22 cellular contexts compared by ENCODE assay signal in genomic region chr11:46534713-46535112, GRCh38. TPM values are rescaled to one million over a fixed set of nuclear protein-coding genes. Genes with fewer than 3 reads are reported as not detected.
DNase-seq lines count a peak whose midpoint lies in the region; ATAC-seq and TF ChIP-seq lines count a peak whose summit lies in the region.
"Had no signal": no experiment of that assay in that cellular context is flagged by ENCODE, and none has a peak within 500 bp of the region (broad histone marks: within the 10 kb centered on the region; RNA-seq: fewer than 3 reads in every experiment).

No MANE protein-coding gene starts in this region.

- peaks cover 3% of the 10 kb centered on the region for H3K27me3 Mint-ChIP-seq in GM23338 (ENCODE audit: insufficient read depth, low read depth, poor library complexity)
- no peaks in the 10 kb centered on the region for H3K27me3 Mint-ChIP-seq in dendritic cell treated with granulocyte-macrophage colony-stimulating factor and Interleukin-4, amounts not matched to agents 40 ng/mL and 50 ng/mL, for 4 days
- H3K27me3 Mint-ChIP-seq: CD4-positive, CD25-positive, alpha-beta regulatory T cell had no signal

- H3K36me3 ChIP-seq in GM23338 (ENCODE audit: insufficient read depth) (no peaks in the 10 kb centered on the region), upper lobe of right lung (peaks cover 9% of the 10 kb centered on the region)

- H3K9me3 Mint-ChIP-seq in GM23338 = no peaks in the 10 kb centered on the region
- H3K9me3 Mint-ChIP-seq in dendritic cell treated with granulocyte-macrophage colony-stimulating factor and Interleukin-4, amounts not matched to agents 40 ng/mL and 50 ng/mL, for 4 days = no peaks in the 10 kb centered on the region
- H3K9me3 Mint-ChIP-seq: CD4-positive, CD25-positive, alpha-beta regulatory T cell had no signal

- DNase-seq in NCI-H82 (lab: John Stamatoyannopoulos, UW) (peak; percentile 6), NCI-H82 treated with DMSO at 0.1 percent for 48 hours (lab: John Stamatoyannopoulos, UW; ENCODE audit: unreplicated experiment) (no peak), GM23338 (ENCODE audit: low spot score) (no peak), upper lobe of right lung (no peak), NK-92 (lab: John Stamatoyannopoulos, UW; ENCODE audit: unreplicated experiment) (no peak), GM20000 (ENCODE audit: low spot score) (no peak)
- DNase-seq: CD4-positive, CD25-positive, alpha-beta regulatory T cell; DMS53; HCEC 1CT; KBM-7; NCI-H1092; NCI-H1417 treated with DMSO at 0.1 percent for 48 hours; NCI-H1694 treated with DMSO at 0.1 percent for 48 hours; NCI-H2081 treated with DMSO at 0.1 percent for 48 hours; NCI-H2171; NCI-H226; NCI-H510A; NK-92 treated with Interleukin-12 subunit alpha and Interleukin-12 subunit beta, amount 100 ng/mL, for 24 hours; SHP77 treated with DMSO at 0.1 percent for 48 hours had no signal

- no peak overlapping the region; the same call in 1 of the 2 replicates for H3K27ac Mint-ChIP-seq in GM23338
- peak overlapping the region; percentile 52 for H3K27ac Mint-ChIP-seq in dendritic cell treated with granulocyte-macrophage colony-stimulating factor and Interleukin-4, amounts not matched to agents 40 ng/mL and 50 ng/mL, for 4 days

- peaks cover 84% of the 10 kb centered on the region for H3K79me2 ChIP-seq in GM23338 (replicated peaks; ENCODE audit: insufficient read depth)

- peaks cover 20% of the 10 kb centered on the region for H4K20me1 ChIP-seq in GM23338 (replicated peaks; ENCODE audit: insufficient read depth)

- peaks cover 32% of the 10 kb centered on the region for H3K4me1 Mint-ChIP-seq in GM23338
- H3K4me1 Mint-ChIP-seq in dendritic cell treated with granulocyte-macrophage colony-stimulating factor and Interleukin-4, amounts not matched to agents 40 ng/mL and 50 ng/mL, for 4 days (ENCODE audit: low read depth) = peaks cover 32% of the 10 kb centered on the region

- no peak overlapping the region for H2AFZ ChIP-seq in GM23338

- no peak overlapping the region for H3K4me3 ChIP-seq in GM23338
- H3K4me3 ChIP-seq in upper lobe of right lung = no peak overlapping the region

- no peak overlapping the region for H3K27ac ChIP-seq in GM23338 (ENCODE audit: low read depth)
- H3K27ac ChIP-seq in upper lobe of right lung = no peak overlapping the region
- H3K27ac ChIP-seq: RWPE1 had no signal

- H3K9me2 ChIP-seq in GM23338 (ENCODE audit: insufficient read depth) = no peaks in the 10 kb centered on the region

- H3K4me2 ChIP-seq in GM23338 = peak overlapping the region; percentile 23; the same call in 1 of the 2 replicates

- TF ChIP-seq CTCF in GM23338 (conservative IDR thresholded peaks at IDR 0.05; ENCODE audit: low read depth in 2 of 2) (no peak), upper lobe of right lung (IDR thresholded peaks at IDR 0.05) (no peak), GM20000 (IDR thresholded peaks at IDR 0.05; ENCODE audit: extremely low read depth, missing control alignments) (no peak)

- no peaks in the 10 kb centered on the region for H3K36me3 Mint-ChIP-seq in GM23338 (ENCODE audit: low read depth)
- H3K36me3 Mint-ChIP-seq in dendritic cell treated with granulocyte-macrophage colony-stimulating factor and Interleukin-4, amounts not matched to agents 40 ng/mL and 50 ng/mL, for 4 days (ENCODE audit: low read depth) = peaks cover 8% of the 10 kb centered on the region
- H3K36me3 Mint-ChIP-seq: CD4-positive, CD25-positive, alpha-beta regulatory T cell had no signal

- H3K4me1 ChIP-seq in GM23338 (ENCODE audit: insufficient read depth) = peaks cover 15% of the 10 kb centered on the region
- peaks cover 12% of the 10 kb centered on the region for H3K4me1 ChIP-seq in upper lobe of right lung

- H3K27me3 ChIP-seq in GM23338 (ENCODE audit: insufficient read depth) (no peaks in the 10 kb centered on the region), upper lobe of right lung (no peaks in the 10 kb centered on the region)

- no peak for ATAC-seq in GM23338
- ATAC-seq in upper lobe of right lung = peak; percentile 46
- ATAC-seq: Panc1 had no signal

- intact Hi-C loops in dendritic cell treated with granulocyte-macrophage colony-stimulating factor and Interleukin-4, amounts not matched to agents 40 ng/mL and 50 ng/mL, for 4 days (cut with micrococcal nuclease) = loop anchor here (5.0 kb wide), 1 partner anchor 142 kb away; the partner anchor contains the start of gene CHRM4
- intact Hi-C loops in upper lobe of right lung (cut with DNase I) = loop anchor here (10.0 kb wide), 1 partner anchor 140 kb away; the partner anchor contains the start of gene CHRM4

- H3K9me3 ChIP-seq in upper lobe of right lung = no peaks in the 10 kb centered on the region

- no peaks in the 10 kb centered on the region for H3F3A ChIP-seq in GM23338 (replicated peaks; ENCODE audit: low read depth)

- no peak overlapping the region for H3K4me3 Mint-ChIP-seq in GM23338
- no peak overlapping the region for H3K4me3 Mint-ChIP-seq in dendritic cell treated with granulocyte-macrophage colony-stimulating factor and Interleukin-4, amounts not matched to agents 40 ng/mL and 50 ng/mL, for 4 days
- H3K4me3 Mint-ChIP-seq: CD4-positive, CD25-positive, alpha-beta regulatory T cell had no signal

TF ChIP-seq in GM23338, 12 proteins besides CTCF, POLR2A, EP300 and RAD21:
- no peak for TF ChIP-seq JUNB (IDR thresholded peaks at IDR 0.05; ENCODE audit: unreplicated experiment)

RNA-seq across cellular contexts. Expression of gene AMBRA1, which starts 59.1 kb away (rescaled TPM):
- total RNA-seq in GM23338 (2014; rRNA removed; shearing (Covaris generic)) = 34.8 and 42.2 TPM in 2 replicates
- 8.3 and 8.9 TPM in 2 replicates for polyA plus RNA-seq in GM23338 (2016; fragmentation: Nextera tagmentation; extraction: Ambion mirVana)
- 33.9 TPM for total RNA-seq in upper lobe of right lung
